ENCODE assay signal across 19 cellular contexts in genomic region chr14:95011449-95012020, GRCh38.
DNase-seq lines count a peak whose midpoint lies in the region; ATAC-seq and TF ChIP-seq lines count a peak whose summit lies in the region.
"Had no signal": no experiment of that assay in that cellular context is flagged by ENCODE, and none has a peak within 500 bp of the region (broad histone marks: within the 10 kb centered on the region; RNA-seq: fewer than 3 reads in every experiment).

No MANE protein-coding gene starts in this region.

- no peak overlapping the region for H3K27ac Mint-ChIP-seq in CD8-positive, alpha-beta memory T cell
- H3K27ac Mint-ChIP-seq: CD8-positive, alpha-beta T cell had no signal

- peaks cover 0 to 11% (median 0%) of the 10 kb centered on the region in 3 donors for H3K36me3 Mint-ChIP-seq in CD8-positive, alpha-beta memory T cell
- H3K36me3 Mint-ChIP-seq: CD8-positive, alpha-beta T cell had no signal

- H3K9me3 Mint-ChIP-seq in CD8-positive, alpha-beta memory T cell: peaks cover 0 to 2% (median 0%) of the 10 kb centered on the region in 5 donors
- H3K9me3 Mint-ChIP-seq: CD8-positive, alpha-beta T cell had no signal

- POLR2A ChIA-PET in CD8-positive, alpha-beta memory T cell (lab: Charles Lee): no interaction called here

- H3K4me3 Mint-ChIP-seq in CD8-positive, alpha-beta memory T cell: no peak overlapping the region
- H3K4me3 Mint-ChIP-seq: CD8-positive, alpha-beta T cell had no signal

- H3K27me3 Mint-ChIP-seq in CD8-positive, alpha-beta memory T cell: peaks cover 5 to 32% of the 10 kb centered on the region in 2 donors

- intact Hi-C loops in body of pancreas (cut with DNase I): no loop called here

- CTCF ChIA-PET in CD8-positive, alpha-beta memory T cell (lab: Charles Lee): interaction anchor here (0.9 kb wide), 1 partner anchor 9 kb away, joined by 3 read pairs; no protein-coding TSS in a partner anchor

- H3K27me3 ChIP-seq in SJCRH30 (no peaks in the 10 kb centered on the region), thoracic aorta (replicated peaks; ENCODE audit: insufficient read depth) (no peaks in the 10 kb centered on the region), body of pancreas (no peaks in the 10 kb centered on the region)
- no peaks in the 10 kb centered on the region for H3K27me3 ChIP-seq in CD8-positive, alpha-beta memory T cell (ENCODE audit: insufficient read depth, low read length, poor library complexity, severe bottlenecking)
- H3K27me3 ChIP-seq: MG63 had no signal

- 67 to 78% methylated on average over 16 of the region's 16 CpGs for WGBS in body of pancreas, 2 donors

- peak overlapping the region; percentile 32 for H3K4me3 ChIP-seq in SJCRH30
- H3K4me3 ChIP-seq in thoracic aorta: no peak overlapping the region
- H3K4me3 ChIP-seq in CD8-positive, alpha-beta memory T cell (ENCODE audit: low read length): no peak overlapping the region
- no peak overlapping the region for H3K4me3 ChIP-seq in body of pancreas
- H3K4me3 ChIP-seq: MG63 had no signal

- no peak for TF ChIP-seq POLR2A in body of pancreas (IDR thresholded peaks at IDR 0.05)

- H3K4me1 ChIP-seq in SJCRH30 (peaks cover 4% of the 10 kb centered on the region; the same call in 1 of the 2 replicates), thoracic aorta (ENCODE audit: control insufficient read depth in 1 of 2, low read depth in 2 of 2) (peaks cover 9 to 34% of the 10 kb centered on the region in 2 donors), body of pancreas (no peaks in the 10 kb centered on the region)
- H3K4me1 ChIP-seq in CD8-positive, alpha-beta memory T cell (ENCODE audit: insufficient read depth, low read length): no peaks in the 10 kb centered on the region

- H3K27ac ChIP-seq in SJCRH30 (no peak overlapping the region), thoracic aorta (peak overlapping the region; percentile 62 to 65), body of pancreas (no peak overlapping the region)
- H3K27ac ChIP-seq in CD8-positive, alpha-beta memory T cell (ENCODE audit: low read depth, low read length): no peak overlapping the region

- ATAC-seq in thoracic aorta (ENCODE audit: insufficient number of reproducible peaks, low FRiP score, low read depth): no peak
- no peak for ATAC-seq in GM21737 (IDR thresholded peaks at IDR 0.05; ENCODE audit: unreplicated experiment)
- ATAC-seq in body of pancreas: no peak
- ATAC-seq: CD8-positive, alpha-beta T cell; PC-3 had no signal

- no peaks in the 10 kb centered on the region for H3K4me1 Mint-ChIP-seq in CD8-positive, alpha-beta memory T cell

- TF ChIP-seq CTCF in thoracic aorta (IDR thresholded peaks at IDR 0.05) (no peak), body of pancreas (IDR thresholded peaks at IDR 0.05) (no peak)

- H3K9me3 ChIP-seq in SJCRH30 (replicated peaks) (no peaks in the 10 kb centered on the region), thoracic aorta (no peaks in the 10 kb centered on the region), body of pancreas (no peaks in the 10 kb centered on the region)
- no peaks in the 10 kb centered on the region for H3K9me3 ChIP-seq in CD8-positive, alpha-beta memory T cell (ENCODE audit: low read length)
- H3K9me3 ChIP-seq: MG63 had no signal

- H3K36me3 ChIP-seq in SJCRH30 (no peaks in the 10 kb centered on the region), thoracic aorta (no peaks in the 10 kb centered on the region), body of pancreas (replicated peaks in 1 of 2; ENCODE audit: insufficient read depth in 1 of 2, low read depth in 2 of 2) (no peaks in the 10 kb centered on the region)
- no peaks in the 10 kb centered on the region for H3K36me3 ChIP-seq in CD8-positive, alpha-beta memory T cell (ENCODE audit: insufficient read depth, low read length)
- H3K36me3 ChIP-seq: MG63 had no signal

- DNase-seq in NCI-H1417 (lab: John Stamatoyannopoulos, UW): peak in 2 of 3 experiments; percentile 51 to 76
- no peak for DNase-seq in NCI-H1417 treated with DMSO at 0.1 percent for 48 hours (lab: John Stamatoyannopoulos, UW)
- DNase-seq in SJCRH30: peak in 1 of 2 experiments; percentile 13
- DNase-seq in mesenteric fat pad (ENCODE audit: low spot score): peak; percentile 49
- no peak for DNase-seq in thoracic aorta (ENCODE audit: low spot score)
- no peak for DNase-seq in CD8-positive, alpha-beta memory T cell
- no peak for DNase-seq in body of pancreas
- DNase-seq: 8988T; CD8-positive, alpha-beta T cell; DMS79; HCEC 1CT; IMR-90; Karpas-422; MG63; NCI-H1930; NCI-H526 treated with DMSO at 0.1 percent for 48 hours; PC-3; SW 1271 had no signal

Comparison
In these comparisons a context has a peak if more than half of its experiments do, and no peak if none do; other contexts are left out.
1. DNase-seq: peak in NCI-H1417 (2 of 3) and mesenteric fat pad (single experiment); none in NCI-H1417 treated with DMSO at 0.1 percent for 48 hours (single experiment), thoracic aorta (single experiment), CD8-positive, alpha-beta memory T cell (0 of 5) and body of pancreas (0 of 4).
2. H3K27ac ChIP-seq: peak in thoracic aorta (2 of 2); none in SJCRH30 (single experiment), CD8-positive, alpha-beta memory T cell (single experiment) and body of pancreas (0 of 4).